Comparison of ENCODE assay signal across 1 cellular context in genomic region chr13:27621366-27622101, GRCh38.
TF ChIP-seq lines count a peak whose summit lies in the region.

Gene POLR1D, plus strand, starts transcription at chr13:27621892. Its CDS starts 92 bp downstream, at chr13:27621984.

TF ChIP-seq in HepG2, 621 proteins besides CTCF, POLR2A, EP300 and RAD21 (continued from another document and continues in another):
- TF ChIP-seq, protein P1, sequence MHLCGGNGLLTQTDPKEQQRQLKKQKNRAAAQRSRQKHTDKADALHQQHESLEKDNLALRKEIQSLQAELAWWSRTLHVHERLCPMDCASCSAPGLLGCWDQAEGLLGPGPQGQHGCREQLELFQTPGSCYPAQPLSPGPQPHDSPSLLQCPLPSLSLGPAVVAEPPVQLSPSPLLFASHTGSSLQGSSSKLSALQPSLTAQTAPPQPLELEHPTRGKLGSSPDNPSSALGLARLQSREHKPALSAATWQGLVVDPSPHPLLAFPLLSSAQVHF (CRISPR knock-in tag; IDR thresholded peaks at IDR 0.05): peak; percentile 70
- TF ChIP-seq ETV5 (CRISPR knock-in tag; IDR thresholded peaks at IDR 0.05; ENCODE audit: borderline replicate concordance): peak; percentile 54; the same call in 1 of the 2 replicates
- no peak for TF ChIP-seq MAF1 (CRISPR knock-in tag; IDR thresholded peaks at IDR 0.05; ENCODE audit: borderline replicate concordance)
- TF ChIP-seq RBM39 (IDR thresholded peaks at IDR 0.05; ENCODE audit: low read depth, low read length, poor library complexity, severe bottlenecking): no peak
- TF ChIP-seq HDAC6 (IDR thresholded peaks at IDR 0.05; ENCODE audit: low read depth, low read length): no peak
- peak; percentile 55 for TF ChIP-seq SKI (IDR thresholded peaks at IDR 0.05; ENCODE audit: partially characterized antibody)
- TF ChIP-seq, protein P2, sequence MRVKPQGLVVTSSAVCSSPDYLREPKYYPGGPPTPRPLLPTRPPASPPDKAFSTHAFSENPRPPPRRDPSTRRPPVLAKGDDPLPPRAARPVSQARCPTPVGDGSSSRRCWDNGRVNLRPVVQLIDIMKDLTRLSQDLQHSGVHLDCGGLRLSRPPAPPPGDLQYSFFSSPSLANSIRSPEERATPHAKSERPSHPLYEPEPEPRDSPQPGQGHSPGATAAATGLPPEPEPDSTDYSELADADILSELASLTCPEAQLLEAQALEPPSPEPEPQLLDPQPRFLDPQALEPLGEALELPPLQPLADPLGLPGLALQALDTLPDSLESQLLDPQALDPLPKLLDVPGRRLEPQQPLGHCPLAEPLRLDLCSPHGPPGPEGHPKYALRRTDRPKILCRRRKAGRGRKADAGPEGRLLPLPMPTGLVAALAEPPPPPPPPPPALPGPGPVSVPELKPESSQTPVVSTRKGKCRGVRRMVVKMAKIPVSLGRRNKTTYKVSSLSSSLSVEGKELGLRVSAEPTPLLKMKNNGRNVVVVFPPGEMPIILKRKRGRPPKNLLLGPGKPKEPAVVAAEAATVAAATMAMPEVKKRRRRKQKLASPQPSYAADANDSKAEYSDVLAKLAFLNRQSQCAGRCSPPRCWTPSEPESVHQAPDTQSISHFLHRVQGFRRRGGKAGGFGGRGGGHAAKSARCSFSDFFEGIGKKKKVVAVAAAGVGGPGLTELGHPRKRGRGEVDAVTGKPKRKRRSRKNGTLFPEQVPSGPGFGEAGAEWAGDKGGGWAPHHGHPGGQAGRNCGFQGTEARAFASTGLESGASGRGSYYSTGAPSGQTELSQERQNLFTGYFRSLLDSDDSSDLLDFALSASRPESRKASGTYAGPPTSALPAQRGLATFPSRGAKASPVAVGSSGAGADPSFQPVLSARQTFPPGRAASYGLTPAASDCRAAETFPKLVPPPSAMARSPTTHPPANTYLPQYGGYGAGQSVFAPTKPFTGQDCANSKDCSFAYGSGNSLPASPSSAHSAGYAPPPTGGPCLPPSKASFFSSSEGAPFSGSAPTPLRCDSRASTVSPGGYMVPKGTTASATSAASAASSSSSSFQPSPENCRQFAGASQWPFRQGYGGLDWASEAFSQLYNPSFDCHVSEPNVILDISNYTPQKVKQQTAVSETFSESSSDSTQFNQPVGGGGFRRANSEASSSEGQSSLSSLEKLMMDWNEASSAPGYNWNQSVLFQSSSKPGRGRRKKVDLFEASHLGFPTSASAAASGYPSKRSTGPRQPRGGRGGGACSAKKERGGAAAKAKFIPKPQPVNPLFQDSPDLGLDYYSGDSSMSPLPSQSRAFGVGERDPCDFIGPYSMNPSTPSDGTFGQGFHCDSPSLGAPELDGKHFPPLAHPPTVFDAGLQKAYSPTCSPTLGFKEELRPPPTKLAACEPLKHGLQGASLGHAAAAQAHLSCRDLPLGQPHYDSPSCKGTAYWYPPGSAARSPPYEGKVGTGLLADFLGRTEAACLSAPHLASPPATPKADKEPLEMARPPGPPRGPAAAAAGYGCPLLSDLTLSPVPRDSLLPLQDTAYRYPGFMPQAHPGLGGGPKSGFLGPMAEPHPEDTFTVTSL (CRISPR knock-in tag; IDR thresholded peaks at IDR 0.05; ENCODE audit: borderline replicate concordance): no peak
- peak; percentile 63; the same call in 1 of the 2 replicates for TF ChIP-seq MXD4 (CRISPR knock-in tag; IDR thresholded peaks at IDR 0.05)
- 0 out of 2 replicates have a peak, but pooled peaks have one; percentile 35 for TF ChIP-seq ZNF589 (CRISPR knock-in tag; conservative IDR thresholded peaks at IDR 0.05)
- TF ChIP-seq ZNF296 (CRISPR knock-in tag; conservative IDR thresholded peaks at IDR 0.05): peak; percentile 75; the same call in 1 of the 2 replicates
- TF ChIP-seq, protein P3, sequence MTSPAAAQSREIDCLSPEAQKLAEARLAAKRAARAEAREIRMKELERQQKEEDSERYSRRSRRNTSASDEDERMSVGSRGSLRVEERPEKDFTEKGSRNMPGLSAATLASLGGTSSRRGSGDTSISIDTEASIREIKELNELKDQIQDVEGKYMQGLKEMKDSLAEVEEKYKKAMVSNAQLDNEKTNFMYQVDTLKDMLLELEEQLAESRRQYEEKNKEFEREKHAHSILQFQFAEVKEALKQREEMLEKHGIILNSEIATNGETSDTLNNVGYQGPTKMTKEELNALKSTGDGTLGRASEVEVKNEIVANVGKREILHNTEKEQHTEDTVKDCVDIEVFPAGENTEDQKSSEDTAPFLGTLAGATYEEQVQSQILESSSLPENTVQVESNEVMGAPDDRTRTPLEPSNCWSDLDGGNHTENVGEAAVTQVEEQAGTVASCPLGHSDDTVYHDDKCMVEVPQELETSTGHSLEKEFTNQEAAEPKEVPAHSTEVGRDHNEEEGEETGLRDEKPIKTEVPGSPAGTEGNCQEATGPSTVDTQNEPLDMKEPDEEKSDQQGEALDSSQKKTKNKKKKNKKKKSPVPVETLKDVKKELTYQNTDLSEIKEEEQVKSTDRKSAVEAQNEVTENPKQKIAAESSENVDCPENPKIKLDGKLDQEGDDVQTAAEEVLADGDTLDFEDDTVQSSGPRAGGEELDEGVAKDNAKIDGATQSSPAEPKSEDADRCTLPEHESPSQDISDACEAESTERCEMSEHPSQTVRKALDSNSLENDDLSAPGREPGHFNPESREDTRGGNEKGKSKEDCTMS (CRISPR knock-in tag; conservative IDR thresholded peaks at IDR 0.05): no peak
- no peak for TF ChIP-seq ARID2 (CRISPR knock-in tag; IDR thresholded peaks at IDR 0.05; ENCODE audit: borderline replicate concordance)
- TF ChIP-seq TEAD3 (CRISPR knock-in tag; optimal IDR thresholded peaks at IDR 0.05; ENCODE audit: borderline replicate concordance): peak; percentile 40
- peak; percentile 83 for TF ChIP-seq YEATS2 (CRISPR knock-in tag; IDR thresholded peaks at IDR 0.05; ENCODE audit: borderline replicate concordance)
- TF ChIP-seq, protein P4, sequence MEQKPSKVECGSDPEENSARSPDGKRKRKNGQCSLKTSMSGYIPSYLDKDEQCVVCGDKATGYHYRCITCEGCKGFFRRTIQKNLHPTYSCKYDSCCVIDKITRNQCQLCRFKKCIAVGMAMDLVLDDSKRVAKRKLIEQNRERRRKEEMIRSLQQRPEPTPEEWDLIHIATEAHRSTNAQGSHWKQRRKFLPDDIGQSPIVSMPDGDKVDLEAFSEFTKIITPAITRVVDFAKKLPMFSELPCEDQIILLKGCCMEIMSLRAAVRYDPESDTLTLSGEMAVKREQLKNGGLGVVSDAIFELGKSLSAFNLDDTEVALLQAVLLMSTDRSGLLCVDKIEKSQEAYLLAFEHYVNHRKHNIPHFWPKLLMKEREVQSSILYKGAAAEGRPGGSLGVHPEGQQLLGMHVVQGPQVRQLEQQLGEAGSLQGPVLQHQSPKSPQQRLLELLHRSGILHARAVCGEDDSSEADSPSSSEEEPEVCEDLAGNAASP (CRISPR knock-in tag; IDR thresholded peaks at IDR 0.05; ENCODE audit: borderline replicate concordance): peak; percentile 46
- TF ChIP-seq HMGXB3 (CRISPR knock-in tag; IDR thresholded peaks at IDR 0.05; ENCODE audit: borderline replicate concordance): 0 out of 2 replicates have a peak, but pooled peaks have one; percentile 19
- 0 out of 2 replicates have a peak, but pooled peaks have one; percentile 32 for TF ChIP-seq ZHX1 (CRISPR knock-in tag; IDR thresholded peaks at IDR 0.05; ENCODE audit: low read depth)
- TF ChIP-seq SMAD9 (CRISPR knock-in tag; IDR thresholded peaks at IDR 0.05): no peak
- TF ChIP-seq POLR2AphosphoS2 (IDR thresholded peaks at IDR 0.05; ENCODE audit: low read depth, low read length): no peak
- TF ChIP-seq POLR2AphosphoS5 (IDR thresholded peaks at IDR 0.05; ENCODE audit: low read depth, low read length): peak; percentile 87
- TF ChIP-seq SMYD3 (CRISPR knock-in tag; IDR thresholded peaks at IDR 0.05): no peak
- peak; percentile 79; the same call in 1 of the 2 replicates for TF ChIP-seq MTA1 (CRISPR knock-in tag; IDR thresholded peaks at IDR 0.05; ENCODE audit: borderline replicate concordance)
- TF ChIP-seq ZFAT (CRISPR knock-in tag; conservative IDR thresholded peaks at IDR 0.05): no peak
- TF ChIP-seq RBAK (CRISPR knock-in tag; IDR thresholded peaks at IDR 0.05): peak; percentile 90
- TF ChIP-seq ZSCAN31 (CRISPR knock-in tag; IDR thresholded peaks at IDR 0.05; ENCODE audit: low read depth): peak; percentile 47; the same call in 1 of the 2 replicates
- peak; percentile 91 for TF ChIP-seq ZNF501 (CRISPR knock-in tag; IDR thresholded peaks at IDR 0.05)
- TF ChIP-seq ZIK1 (CRISPR knock-in tag; IDR thresholded peaks at IDR 0.05; ENCODE audit: borderline replicate concordance, low read depth): peak; percentile 83; the same call in 1 of the 2 replicates
